In genomic region chr1:67404212-67404620, GRCh38 we compare ENCODE assay signal across 2 cellular contexts.
TF ChIP-seq lines count a peak whose summit lies in the region.

No MANE protein-coding gene starts in this region.

TF ChIP-seq in HepG2, 621 proteins besides CTCF, POLR2A, EP300 and RAD21:
- TF ChIP-seq POLR2G (IDR thresholded peaks at IDR 0.05; ENCODE audit: low read depth, low read length): 0 out of 2 replicates have a peak, but pooled peaks have one; percentile 27
- no peak for TF ChIP-seq ZNF564 (CRISPR knock-in tag; IDR thresholded peaks at IDR 0.05)
- TF ChIP-seq DR1 (CRISPR knock-in tag; IDR thresholded peaks at IDR 0.05): no peak
- TF ChIP-seq PATZ1 (CRISPR knock-in tag; IDR thresholded peaks at IDR 0.05): no peak
- no peak for TF ChIP-seq NR2C2 (CRISPR knock-in tag; IDR thresholded peaks at IDR 0.05; ENCODE audit: borderline replicate concordance)
- TF ChIP-seq DDIT3 (CRISPR knock-in tag; IDR thresholded peaks at IDR 0.05): no peak
- TF ChIP-seq ZNF281 (CRISPR knock-in tag; IDR thresholded peaks at IDR 0.05; ENCODE audit: borderline replicate concordance): no peak
- TF ChIP-seq ZNF605 (CRISPR knock-in tag; IDR thresholded peaks at IDR 0.05): no peak

TF ChIP-seq in H1, 55 proteins besides CTCF, POLR2A, EP300 and RAD21:
- 0 out of 2 replicates have a peak, but pooled peaks have one; percentile 41 for TF ChIP-seq POLR2AphosphoS5 (IDR thresholded peaks at IDR 0.05; ENCODE audit: low read depth, low read length)
- TF ChIP-seq EZH2 (IDR thresholded peaks at IDR 0.05; ENCODE audit: low read depth, low read length, severe bottlenecking): no peak
